ENCODE assay signal across 8 cellular contexts in the genomic region with DNA sequence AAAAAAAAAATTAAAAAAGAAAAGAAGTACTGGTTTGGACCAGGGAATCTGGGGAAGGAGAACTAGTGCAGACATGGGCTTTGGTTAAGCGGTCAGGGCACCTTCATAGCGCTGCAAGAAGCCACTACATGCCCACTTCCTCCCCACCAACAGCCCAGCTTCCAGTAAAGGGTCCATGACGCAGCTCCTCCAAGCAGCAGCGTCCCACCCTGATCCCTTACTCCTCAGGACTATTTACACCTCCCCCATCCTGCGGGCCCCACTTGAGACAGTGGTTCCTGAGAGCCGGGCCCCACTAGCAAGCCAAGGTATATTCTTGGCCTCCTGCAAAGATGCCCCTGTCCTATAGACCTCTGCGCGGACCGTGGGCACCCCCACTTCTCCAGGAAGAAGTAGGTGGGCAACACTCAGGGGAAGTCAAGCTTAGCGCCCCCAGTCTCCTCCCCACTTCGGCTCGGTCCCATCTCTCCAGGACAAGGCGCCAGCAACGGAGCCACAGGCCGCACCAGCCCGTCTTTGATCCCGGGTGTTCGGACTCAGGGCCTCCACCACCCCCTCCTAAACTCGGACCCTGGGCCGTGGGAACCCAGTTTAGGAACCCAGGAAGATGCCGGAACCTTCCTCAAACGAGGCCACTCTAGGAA. TPM values are rescaled to one million over a fixed set of nuclear protein-coding genes. Genes with fewer than 3 reads are reported as not detected.
A peak's percentile ranks its signal among the peaks of the same experiment; 100 is the strongest.
DNase-seq lines count a peak whose midpoint lies in the region; ATAC-seq, FAIRE-seq and TF ChIP-seq lines count a peak whose summit lies in the region.

No MANE protein-coding gene starts in this region.

- H3K27ac ChIP-seq in CD4-positive, alpha-beta memory T cell (ENCODE audit: low read depth, low read length), result peak overlapping the region; percentile 96
- H3K27ac ChIP-seq in HUES6 (ENCODE audit: low read depth, low read length) (peak overlapping the region; percentile 54), ascending aorta (peak overlapping the region; percentile 95), right lobe of liver (peak overlapping the region; percentile 85 to 93 (median 89)), thoracic aorta (peak overlapping the region; percentile 86 to 99)

- no peaks in the 10 kb centered on the region for H3K9me3 Mint-ChIP-seq in CD4-positive, alpha-beta memory T cell

- 46% methylated on average over 9 of the region's 22 CpGs for WGBS in right lobe of liver (ENCODE audit: insufficient coverage, low coverage, low lambda C conversion rate, missing lambda C conversion rate)

- peaks cover 22% of the 10 kb centered on the region for H3K36me3 ChIP-seq in CD4-positive, alpha-beta memory T cell (ENCODE audit: insufficient read depth, low read length)
- H3K36me3 ChIP-seq in HUES6 (ENCODE audit: control insufficient read depth, insufficient read depth, low read length), result peaks cover 5% of the 10 kb centered on the region; the same call in 1 of the 2 replicates
- peaks cover 23 to 26% of the 10 kb centered on the region in 2 donors for H3K36me3 ChIP-seq in ascending aorta
- H3K36me3 ChIP-seq in right lobe of liver, result peaks cover 0 to 24% (median 9%) of the 10 kb centered on the region in 4 donors
- peaks cover 21% of the 10 kb centered on the region for H3K36me3 ChIP-seq in thoracic aorta

- H3K4me1 ChIP-seq in CD4-positive, alpha-beta memory T cell (ENCODE audit: insufficient read depth, low read length), result peaks cover 20% of the 10 kb centered on the region
- peaks cover 4% of the 10 kb centered on the region; the same call in 1 of the 2 replicates for H3K4me1 ChIP-seq in HUES6 (ENCODE audit: control insufficient read depth, insufficient read depth, low read length)
- peaks cover 6 to 18% of the 10 kb centered on the region in 2 donors for H3K4me1 ChIP-seq in ascending aorta
- no peaks in the 10 kb centered on the region for H3K4me1 ChIP-seq in right lobe of liver
- H3K4me1 ChIP-seq in thoracic aorta (ENCODE audit: control insufficient read depth in 1 of 2, low read depth in 2 of 2), result peaks cover 4 to 29% of the 10 kb centered on the region in 2 donors

- no peaks in the 10 kb centered on the region for H3K9me3 ChIP-seq in CD4-positive, alpha-beta memory T cell (ENCODE audit: control insufficient read depth in 1 of 2, low read length in 2 of 2)
- H3K9me3 ChIP-seq in HUES6 (ENCODE audit: control insufficient read depth, insufficient read depth, low read depth, low read length), result no peaks in the 10 kb centered on the region
- no peaks in the 10 kb centered on the region for H3K9me3 ChIP-seq in ascending aorta
- H3K9me3 ChIP-seq in right lobe of liver, result no peaks in the 10 kb centered on the region
- H3K9me3 ChIP-seq in thoracic aorta, result no peaks in the 10 kb centered on the region

- CTCF ChIA-PET in CD4-positive, alpha-beta memory T cell (lab: Charles Lee; ENCODE audit: partially characterized antibody), result interaction anchor here (0.8 to 2.4 kb wide), 17 partner anchors 9 to 948 kb away, joined by 3 to 11 read pairs (median 5); partner anchors contain the start of genes DCTPP1, ZNF689, ZNF747 and ZNF785

- peak in 3 of 5 donors; percentile 12 to 20 (median 13) for DNase-seq in CD4-positive, alpha-beta memory T cell
- peak in 1 of 2 donors; percentile 70 for DNase-seq in ascending aorta (ENCODE audit: low spot score in 2 of 2)
- DNase-seq in right lobe of liver, result peak in 1 of 3 donors; percentile 76
- DNase-seq in thoracic aorta (ENCODE audit: low spot score), result no peak
- DNase-seq in HCEC 1CT, result no peak
- DNase-seq in RCC 7860 (ENCODE audit: low spot score), result no peak

- H3K4me3 Mint-ChIP-seq in CD4-positive, alpha-beta memory T cell, result peak overlapping the region; percentile 95 to 100 (median 99)

- peaks cover 0 to 2% of the 10 kb centered on the region in 2 donors for H3K27me3 Mint-ChIP-seq in CD4-positive, alpha-beta memory T cell

- ATAC-seq in right lobe of liver, result no peak
- no peak for ATAC-seq in thoracic aorta (ENCODE audit: insufficient number of reproducible peaks, low FRiP score, low read depth)
- ATAC-seq in GM21447 (IDR thresholded peaks at IDR 0.05; ENCODE audit: unreplicated experiment), result no peak

- peak overlapping the region; percentile 28 for H3K9ac ChIP-seq in HUES6 (ENCODE audit: low read length)

- H3K36me3 Mint-ChIP-seq in CD4-positive, alpha-beta memory T cell, result peaks cover 10 to 29% of the 10 kb centered on the region in 2 donors

- no peaks in the 10 kb centered on the region for H3K27me3 ChIP-seq in CD4-positive, alpha-beta memory T cell (ENCODE audit: insufficient read depth, low read length)
- H3K27me3 ChIP-seq in HUES6 (ENCODE audit: control insufficient read depth, insufficient read depth, low read length), result peaks cover 15% of the 10 kb centered on the region
- no peaks in the 10 kb centered on the region for H3K27me3 ChIP-seq in ascending aorta
- H3K27me3 ChIP-seq in right lobe of liver, result no peaks in the 10 kb centered on the region
- no peaks in the 10 kb centered on the region for H3K27me3 ChIP-seq in thoracic aorta (replicated peaks; ENCODE audit: insufficient read depth)

- FAIRE-seq in RCC 7860 (lab: Jason Lieb, UNC), result no peak

- H3K27ac Mint-ChIP-seq in CD4-positive, alpha-beta memory T cell, result peak overlapping the region; percentile 97 to 100 (median 99)

- POLR2A ChIA-PET in CD4-positive, alpha-beta memory T cell (lab: Charles Lee; ENCODE audit: partially characterized antibody), result interaction anchor here (0.8 to 3.9 kb wide), 32 partner anchors 8 to 688 kb away, joined by 3 to 91 read pairs (median 5); partner anchors contain the start of genes ALDOA, DCTPP1, FBRS and FBXL19

- no peak for TF ChIP-seq POLR2A in right lobe of liver (IDR thresholded peaks at IDR 0.05)

- peaks cover 11 to 32% (median 18%) of the 10 kb centered on the region in 4 donors for H3K4me1 Mint-ChIP-seq in CD4-positive, alpha-beta memory T cell

- TF ChIP-seq CTCF in ascending aorta (IDR thresholded peaks at IDR 0.05) (no peak), right lobe of liver (IDR thresholded peaks at IDR 0.05) (no peak), thoracic aorta (IDR thresholded peaks at IDR 0.05) (no peak)

- peak overlapping the region in 1 of 2 donors; percentile 99 for H3K4me3 ChIP-seq in CD4-positive, alpha-beta memory T cell (ENCODE audit: low read length in 2 of 2)
- H3K4me3 ChIP-seq in HUES6 (ENCODE audit: low read depth, low read length) (peak overlapping the region; percentile 47), ascending aorta (peak overlapping the region; percentile 54 to 91), right lobe of liver (peak overlapping the region; percentile 28 to 80 (median 77)), thoracic aorta (peak overlapping the region; percentile 98)

- intact Hi-C loops in CD4-positive, alpha-beta memory T cell (cut with micrococcal nuclease), result loop anchor here (1.0 kb wide), 6 partner anchors 8 to 78 kb away; partner anchors contain the start of genes FBRS, ZNF689 and ZNF785
- intact Hi-C loops in ascending aorta (cut with DNase I), result loop anchor here (1.0 to 10.0 kb wide), 9 partner anchors 8 to 585 kb away; partner anchors contain the start of genes ALDOA, FBRS, FBXL19 and ZNF646
- intact Hi-C loops in right lobe of liver (cut with DNase I), result no loop called here

RNA-seq across cellular contexts. Expression of gene PRR14, which starts 0.9 kb away (rescaled TPM):
- 100 to 1,000 TPM in 1 of 2 experiments, 10 to 100 TPM in 1; 92.0 to 100 TPM for total RNA-seq in CD4-positive, alpha-beta memory T cell
- polyA plus RNA-seq in CD4-positive, alpha-beta memory T cell, result 10 to 100 TPM in 1 of 2 donors, 1 to 10 TPM in 1; 8.7 to 25.9 TPM
- total RNA-seq in ascending aorta (124 TPM), right lobe of liver (10 to 100 TPM; 12.8 to 23.0 (median 17.6) TPM), thoracic aorta (10 to 100 TPM; 46.1 to 57.0 TPM)

RNA-seq across cellular contexts. Expression of gene FBRS, which starts 8.4 kb away (rescaled TPM):
- total RNA-seq in CD4-positive, alpha-beta memory T cell, result 100 to 1,000 TPM; 164 to 172 TPM
- 1 to 10 TPM in 1 of 2 donors, under 1 TPM in 1; 0.70 to 7.9 TPM for polyA plus RNA-seq in CD4-positive, alpha-beta memory T cell
- total RNA-seq in ascending aorta, result 26.8 TPM
- total RNA-seq in right lobe of liver, result 10 to 100 TPM; 13.0 to 26.2 (median 20.9) TPM
- 100 to 1,000 TPM in 1 of 2 donors, 10 to 100 TPM in 1; 39.3 to 160 TPM for total RNA-seq in thoracic aorta

RNA-seq across cellular contexts. Expression of gene ZNF689, which starts 39.7 kb away (rescaled TPM):
- total RNA-seq in CD4-positive, alpha-beta memory T cell, result 10 to 100 TPM; 13.1 to 14.5 TPM
- 10 to 100 TPM; 11.9 to 13.5 TPM for polyA plus RNA-seq in CD4-positive, alpha-beta memory T cell
- 7.0 TPM for total RNA-seq in ascending aorta
- total RNA-seq in right lobe of liver, result 1 to 10 TPM; 3.9 to 5.8 (median 4.4) TPM
- total RNA-seq in thoracic aorta, result 10 to 100 TPM in 1 of 2 donors, 1 to 10 TPM in 1; 7.4 to 17.0 TPM

RNA-seq across cellular contexts. Expression of gene SRCAP, which starts 49.1 kb away (rescaled TPM):
- 100 to 1,000 TPM; 101 to 115 TPM for total RNA-seq in CD4-positive, alpha-beta memory T cell
- polyA plus RNA-seq in CD4-positive, alpha-beta memory T cell, result 10 to 100 TPM in 1 of 2 donors, 1 to 10 TPM in 1; 1.2 to 35.4 TPM
- total RNA-seq in ascending aorta (24.5 TPM), right lobe of liver (10 to 100 TPM; 12.1 to 31.3 (median 22.6) TPM), thoracic aorta (10 to 100 TPM; 39.9 to 86.1 TPM)

Comparison
In these comparisons a context has a peak if more than half of its experiments do, and no peak if none do; other contexts are left out.
1. DNase-seq: peak in CD4-positive, alpha-beta memory T cell (3 of 5); none in thoracic aorta (single experiment), HCEC 1CT (single experiment) and RCC 7860 (single experiment).
2. intact Hi-C loops: an anchor here in CD4-positive, alpha-beta memory T cell (1.0 kb wide) and ascending aorta (1.0 to 10.0 kb wide); none called in right lobe of liver.
3. Peak in every context shown above with its lines, with median percentiles within 50 percentile points of each other: H3K27ac ChIP-seq.